ENCODE assay signal across 17 cellular contexts in genomic region chr12:65828711-65829339, GRCh38. TPM values are rescaled to one million over a fixed set of nuclear protein-coding genes. Genes with fewer than 3 reads are reported as not detected.
DNase-seq lines count a peak whose midpoint lies in the region; ATAC-seq and TF ChIP-seq lines count a peak whose summit lies in the region.
"Had no signal": no experiment of that assay in that cellular context is flagged by ENCODE, and none has a peak within 500 bp of the region (broad histone marks: within the 10 kb centered on the region; RNA-seq: fewer than 3 reads in every experiment).

No MANE protein-coding gene starts in this region.

- in situ Hi-C loops in Caki2 (cut with HindIII; ENCODE audit: low pct_unique_long_range_greater_than_20kb, low sequenced_read_pairs): loop anchor here (5.0 kb wide), 1 partner anchor 38 kb away; no protein-coding TSS in a partner anchor

- no peak for TF ChIP-seq CTCF in epithelial cell of proximal tubule (conservative IDR thresholded peaks at IDR 0.05; ENCODE audit: low read depth, low read length)

- ATAC-seq in GM19455 (IDR thresholded peaks at IDR 0.05; ENCODE audit: unreplicated experiment): no peak
- no peak for ATAC-seq in T-helper 17 cell
- ATAC-seq: activated T-cell treated with anti-CD3 and anti-CD28 coated beads, Interleukin-2, amount 50 U/mL, for 72 hours; left colon had no signal

- DNase-seq in Caki2 (ENCODE audit: low read depth) (peak; percentile 41), RKO (ENCODE audit: low spot score) (peak; percentile 74), epithelial cell of proximal tubule (ENCODE audit: low read depth) (no peak), myocyte (ENCODE audit: low read depth) (peak; percentile 45), NCI-H1092 treated with DMSO at 0.1 percent for 48 hours (lab: John Stamatoyannopoulos, UW) (no peak), T-helper 17 cell (no peak)
- DNase-seq in stimulated activated naive CD4-positive, alpha-beta T cell (lab: John Stamatoyannopoulos, UW): no peak
- DNase-seq: activated CD4-positive, alpha-beta memory T cell treated with anti-CD3 and anti-CD28 coated beads for 36 hours; activated naive CD8-positive, alpha-beta T cell treated with anti-CD3 and anti-CD28 coated beads for 36 hours; activated T-cell treated with anti-CD3 and anti-CD28 coated beads, Interleukin-2, amount 50 U/mL, for 72 hours; H9; hippocampal formation; left colon; NCI-H345 had no signal

- H3K4me1 Mint-ChIP-seq in T-helper 17 cell: peaks cover 6% of the 10 kb centered on the region

- peaks cover 56% of the 10 kb centered on the region for H3K27me3 Mint-ChIP-seq in T-helper 17 cell

- H3K27ac Mint-ChIP-seq in T-helper 17 cell: no peak overlapping the region
- H3K27ac Mint-ChIP-seq: activated CD4-positive, alpha-beta memory T cell treated with anti-CD3 and anti-CD28 coated beads for 36 hours; activated naive CD8-positive, alpha-beta T cell treated with anti-CD3 and anti-CD28 coated beads for 36 hours; activated T-cell treated with anti-CD3 and anti-CD28 coated beads, Interleukin-2, amount 50 U/mL, for 72 hours had no signal

- peak overlapping the region; percentile 91 for H3K4me3 ChIP-seq in epithelial cell of proximal tubule (ENCODE audit: low read depth, low read length)
- H3K4me3 ChIP-seq: prostate gland, vagina had no signal

- H3K36me3 Mint-ChIP-seq in T-helper 17 cell (ENCODE audit: low read depth): peaks cover 6% of the 10 kb centered on the region
- H3K36me3 Mint-ChIP-seq: activated CD4-positive, alpha-beta memory T cell treated with anti-CD3 and anti-CD28 coated beads for 36 hours; activated naive CD8-positive, alpha-beta T cell treated with anti-CD3 and anti-CD28 coated beads for 36 hours had no signal

- H3K4me3 Mint-ChIP-seq in T-helper 17 cell: no peak overlapping the region
- H3K4me3 Mint-ChIP-seq: activated CD4-positive, alpha-beta memory T cell treated with anti-CD3 and anti-CD28 coated beads for 36 hours; activated naive CD8-positive, alpha-beta T cell treated with anti-CD3 and anti-CD28 coated beads for 36 hours; activated T-cell treated with anti-CD3 and anti-CD28 coated beads, Interleukin-2, amount 50 U/mL, for 72 hours had no signal

- H3K9me3 ChIP-seq in T-helper 17 cell (ENCODE audit: control insufficient read depth, low read length, poor library complexity, severe bottlenecking): no peaks in the 10 kb centered on the region
- H3K9me3 ChIP-seq: prostate gland, vagina had no signal

RNA-seq across cellular contexts. Expression of gene HMGA2, which starts 4.5 kb away (rescaled TPM):
- 49.5 and 51.5 TPM in 2 replicates for total RNA-seq in Caki2 (2014; rRNA removed; shearing (Covaris generic); ENCODE audit: low replicate concordance)
- total RNA-seq in epithelial cell of proximal tubule: 103 and 147 TPM in 2 replicates
- 2.3 TPM in 2 replicates for total RNA-seq in myocyte
- 0.73 TPM for polyA plus RNA-seq in myocyte (2012)
- not detected for total RNA-seq in T-helper 17 cell
- total RNA-seq: activated CD4-positive, alpha-beta memory T cell treated with anti-CD3 and anti-CD28 coated beads for 36 hours; activated naive CD8-positive, alpha-beta T cell treated with anti-CD3 and anti-CD28 coated beads for 36 hours; activated T-cell treated with anti-CD3 and anti-CD28 coated beads, Interleukin-2, amount 50 U/mL, for 72 hours had no signal

Comparison
In these comparisons a context has a peak if more than half of its experiments do, and no peak if none do; other contexts are left out.
1. DNase-seq: peak in Caki2 (single experiment), RKO (single experiment) and myocyte (single experiment); none in epithelial cell of proximal tubule (single experiment), NCI-H1092 treated with DMSO at 0.1 percent for 48 hours (single experiment), stimulated activated naive CD4-positive, alpha-beta T cell (0 of 6) and T-helper 17 cell (0 of 3).
2. RNA of gene HMGA2, which starts 4.5 kb away (total RNA-seq): 103 to 147 TPM in epithelial cell of proximal tubule and 49.5 to 51.5 TPM in Caki2; 2.3 TPM in myocyte and not detected in T-helper 17 cell; every median in the first group is over 10 times any median in the second.